Comparison of ENCODE assay signal across 1 cellular context in genomic region chr20:48858075-48858790, GRCh38.
TF ChIP-seq lines count a peak whose summit lies in the region.

No MANE protein-coding gene starts in this region.

TF ChIP-seq in H1, 55 proteins besides CTCF, POLR2A, EP300 and RAD21:
- TF ChIP-seq NANOG (IDR thresholded peaks at IDR 0.05; ENCODE audit: insufficient read depth, low read depth, low read length, poor library complexity, severe bottlenecking) (no peak), HDAC2 (IDR thresholded peaks at IDR 0.05; ENCODE audit: borderline replicate concordance in 1 of 2, low read depth in 2 of 2, low read length in 2 of 2) (no peak), CEBPB (IDR thresholded peaks at IDR 0.05; ENCODE audit: low read depth, low read length) (no peak), BACH1 (IDR thresholded peaks at IDR 0.05; ENCODE audit: low read length) (no peak), CBX8 (IDR thresholded peaks at IDR 0.05; ENCODE audit: borderline replicate concordance, low read depth, low read length) (no peak), E2F6 (IDR thresholded peaks at IDR 0.05) (no peak), RXRA (IDR thresholded peaks at IDR 0.05; ENCODE audit: insufficient read depth, low read depth, low read length) (no peak), CREB1 (IDR thresholded peaks at IDR 0.05) (no peak), EZH2 (IDR thresholded peaks at IDR 0.05; ENCODE audit: low read depth, low read length, severe bottlenecking) (no peak), TEAD4 (IDR thresholded peaks at IDR 0.05; ENCODE audit: low read depth, low read length) (no peak), EGR1 (IDR thresholded peaks at IDR 0.05; ENCODE audit: borderline replicate concordance, low read depth, low read length) (no peak), TAF1 (IDR thresholded peaks at IDR 0.05; ENCODE audit: low read depth, low read length) (no peak), CBX5 (IDR thresholded peaks at IDR 0.05; ENCODE audit: low read depth, low read length) (no peak), SRF (IDR thresholded peaks at IDR 0.05; ENCODE audit: low read depth, low read length) (no peak), YY1 (IDR thresholded peaks at IDR 0.05; ENCODE audit: low read depth, low read length) (no peak), JUND (IDR thresholded peaks at IDR 0.05; ENCODE audit: low read length) (no peak), SUZ12 (IDR thresholded peaks at IDR 0.05; ENCODE audit: low read length) (no peak), NRF1 (IDR thresholded peaks at IDR 0.05; ENCODE audit: low read depth, low read length) (no peak)
- TF ChIP-seq, protein P1, sequence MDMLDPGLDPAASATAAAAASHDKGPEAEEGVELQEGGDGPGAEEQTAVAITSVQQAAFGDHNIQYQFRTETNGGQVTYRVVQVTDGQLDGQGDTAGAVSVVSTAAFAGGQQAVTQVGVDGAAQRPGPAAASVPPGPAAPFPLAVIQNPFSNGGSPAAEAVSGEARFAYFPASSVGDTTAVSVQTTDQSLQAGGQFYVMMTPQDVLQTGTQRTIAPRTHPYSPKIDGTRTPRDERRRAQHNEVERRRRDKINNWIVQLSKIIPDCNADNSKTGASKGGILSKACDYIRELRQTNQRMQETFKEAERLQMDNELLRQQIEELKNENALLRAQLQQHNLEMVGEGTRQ (IDR thresholded peaks at IDR 0.05; ENCODE audit: low read length) = no peak
- TF ChIP-seq, protein P2, sequence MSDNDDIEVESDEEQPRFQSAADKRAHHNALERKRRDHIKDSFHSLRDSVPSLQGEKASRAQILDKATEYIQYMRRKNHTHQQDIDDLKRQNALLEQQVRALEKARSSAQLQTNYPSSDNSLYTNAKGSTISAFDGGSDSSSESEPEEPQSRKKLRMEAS (IDR thresholded peaks at IDR 0.05) = no peak
